Comparison of ENCODE assay signal across 1 cellular context in genomic region chr7:140069298-140069949, GRCh38.
TF ChIP-seq lines count a peak whose summit lies in the region.

No MANE protein-coding gene starts in this region.

TF ChIP-seq in K562, 482 proteins besides CTCF, POLR2A, EP300 and RAD21 (continued from another document):
- TF ChIP-seq CTCFL (IDR thresholded peaks at IDR 0.05; ENCODE audit: borderline replicate concordance, insufficient read depth, low read depth, low read length, poor library complexity, severe bottlenecking) (no peak), THRAP3 (IDR thresholded peaks at IDR 0.05; ENCODE audit: borderline replicate concordance) (no peak), C11orf30 (IDR thresholded peaks at IDR 0.05; ENCODE audit: low read depth) (no peak), CBFA2T2 (conservative IDR thresholded peaks at IDR 0.05) (no peak), MIER1 (IDR thresholded peaks at IDR 0.05; ENCODE audit: low read depth) (no peak), ZC3H4 (CRISPR knock-in tag; IDR thresholded peaks at IDR 0.05; ENCODE audit: borderline replicate concordance) (no peak), NBN (IDR thresholded peaks at IDR 0.05; ENCODE audit: low read depth) (no peak), KLF10 (CRISPR knock-in tag; IDR thresholded peaks at IDR 0.05) (no peak), ZNF696 (CRISPR knock-in tag; conservative IDR thresholded peaks at IDR 0.05) (no peak), TBL1XR1 (IDR thresholded peaks at IDR 0.05; ENCODE audit: low read length in 2 of 2) (no peak), CBFA2T3 (IDR thresholded peaks at IDR 0.05) (no peak), ESRRB (CRISPR knock-in tag; IDR thresholded peaks at IDR 0.05; ENCODE audit: borderline replicate concordance) (no peak)
